Comparison of ENCODE assay signal across 8 cellular contexts in genomic region chr21:45074048-45074817, GRCh38. TPM values are rescaled to one million over a fixed set of nuclear protein-coding genes. Genes with fewer than 3 reads are reported as not detected.
A peak's percentile ranks its signal among the peaks of the same experiment; 100 is the strongest.
DNase-seq lines count a peak whose midpoint lies in the region; ATAC-seq and TF ChIP-seq lines count a peak whose summit lies in the region.

A gene with protein sequence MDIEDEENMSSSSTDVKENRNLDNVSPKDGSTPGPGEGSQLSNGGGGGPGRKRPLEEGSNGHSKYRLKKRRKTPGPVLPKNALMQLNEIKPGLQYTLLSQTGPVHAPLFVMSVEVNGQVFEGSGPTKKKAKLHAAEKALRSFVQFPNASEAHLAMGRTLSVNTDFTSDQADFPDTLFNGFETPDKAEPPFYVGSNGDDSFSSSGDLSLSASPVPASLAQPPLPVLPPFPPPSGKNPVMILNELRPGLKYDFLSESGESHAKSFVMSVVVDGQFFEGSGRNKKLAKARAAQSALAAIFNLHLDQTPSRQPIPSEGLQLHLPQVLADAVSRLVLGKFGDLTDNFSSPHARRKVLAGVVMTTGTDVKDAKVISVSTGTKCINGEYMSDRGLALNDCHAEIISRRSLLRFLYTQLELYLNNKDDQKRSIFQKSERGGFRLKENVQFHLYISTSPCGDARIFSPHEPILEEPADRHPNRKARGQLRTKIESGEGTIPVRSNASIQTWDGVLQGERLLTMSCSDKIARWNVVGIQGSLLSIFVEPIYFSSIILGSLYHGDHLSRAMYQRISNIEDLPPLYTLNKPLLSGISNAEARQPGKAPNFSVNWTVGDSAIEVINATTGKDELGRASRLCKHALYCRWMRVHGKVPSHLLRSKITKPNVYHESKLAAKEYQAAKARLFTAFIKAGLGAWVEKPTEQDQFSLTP (plus strand): TSS chr21:45074580. CDS start chr21:45171657, 97,077 bp downstream.

- intact Hi-C loops in activated B cell treated with CpG ODN at 0.5 μM for 24 hours (cut with micrococcal nuclease): loop anchor here (10.0 kb wide), 1 partner anchor 259 kb away; the partner anchor contains the start of gene SUMO3
- intact Hi-C loops in spleen (cut with DNase I; ENCODE audit: low total_unique reads): loop anchor here (10.0 kb wide), 1 partner anchor 51 kb away; no protein-coding TSS in a partner anchor

- POLR2A ChIA-PET in activated B cell treated with CpG ODN at 0.5 μM for 24 hours (lab: Charles Lee): interaction anchor here (0.5 to 0.6 kb wide), 2 partner anchors 186 to 272 kb away, joined by 3 to 9 read pairs; partner anchors contain the start of gene UBE2G2

- H3K36me3 Mint-ChIP-seq in activated B cell treated with CpG ODN at 0.5 μM for 24 hours (ENCODE audit: low read depth): peaks cover 4% of the 10 kb centered on the region

- no peaks in the 10 kb centered on the region for H3K9me3 Mint-ChIP-seq in activated B cell treated with CpG ODN at 0.5 μM for 24 hours

- TF ChIP-seq POLR2A in spleen (IDR thresholded peaks at IDR 0.05): peak in 1 of 3 donors; percentile 35

- no peaks in the 10 kb centered on the region for H3K9me3 ChIP-seq in spleen

- ATAC-seq in GM21390 (IDR thresholded peaks at IDR 0.05; ENCODE audit: unreplicated experiment) (peak; percentile 67), activated B cell treated with CpG ODN at 0.5 μM for 24 hours (ENCODE audit: low read depth) (peak; percentile 79), GM18870 (IDR thresholded peaks at IDR 0.05; ENCODE audit: unreplicated experiment) (no peak)

- peaks cover 30 to 58% (median 48%) of the 10 kb centered on the region in 6 donors for H3K4me1 ChIP-seq in spleen

- H3K27me3 ChIP-seq in spleen (replicated peaks in 1 of 7): peaks cover 0 to 9% (median 0%) of the 10 kb centered on the region in 7 donors

- CTCF ChIA-PET in activated B cell treated with CpG ODN at 0.5 μM for 24 hours (lab: Charles Lee): interaction anchor here (1.0 to 2.3 kb wide), 2 partner anchors 63 to 66 kb away, joined by 3 to 9 read pairs; no protein-coding TSS in a partner anchor

- H3K27ac Mint-ChIP-seq in activated B cell treated with CpG ODN at 0.5 μM for 24 hours: peak within 1 kb of the TSS; percentile 82

- peak within 1 kb of the TSS; percentile 83 to 98 (median 89) for H3K4me3 ChIP-seq in spleen

- DNase-seq in COLO668 (lab: John Stamatoyannopoulos, UW; ENCODE audit: unreplicated experiment) (peak; percentile 87), NAMALWA (ENCODE audit: low spot score) (peak; percentile 47), activated B cell treated with CpG ODN at 0.5 μM for 24 hours (peak; percentile 74), caudate nucleus (lab: John Stamatoyannopoulos, UW) (peak in 37 of 61 donors; percentile 11 to 76 (median 45)), iris pigment epithelial cell (ENCODE audit: low read depth) (peak; percentile 64), spleen (peak; percentile 91)

- H3K27ac ChIP-seq in caudate nucleus (ENCODE audit: low read depth, low read length): peak within 1 kb of the TSS; percentile 62
- H3K27ac ChIP-seq in spleen: peak within 1 kb of the TSS; percentile 40 to 93 (median 87)

- H3K27me3 Mint-ChIP-seq in activated B cell treated with CpG ODN at 0.5 μM for 24 hours: no peaks in the 10 kb centered on the region

- TF ChIP-seq CTCF in activated B cell treated with CpG ODN at 0.5 μM for 24 hours (IDR thresholded peaks at IDR 0.05) (no peak), spleen (IDR thresholded peaks at IDR 0.05 in 8 of 11, conservative IDR thresholded peaks at IDR 0.05 in 3 of 11) (no peak)

- WGBS in spleen, 5 donors: 0 to 1% (median 0%) methylated on average over 13 to 132 of the region's 132 CpGs

- peaks cover 41% of the 10 kb centered on the region for H3K4me1 Mint-ChIP-seq in activated B cell treated with CpG ODN at 0.5 μM for 24 hours

- H3K4me3 Mint-ChIP-seq in activated B cell treated with CpG ODN at 0.5 μM for 24 hours: peak within 1 kb of the TSS; percentile 89

- no peaks in the 10 kb centered on the region for H3K36me3 ChIP-seq in spleen

RNA-seq across cellular contexts. Expression of the gene that starts here (rescaled TPM):
- total RNA-seq in activated B cell treated with CpG ODN at 0.5 μM for 24 hours (21.6 and 22.6 TPM in 2 replicates), spleen (10 to 100 TPM; 26.0 to 50.8 (median 34.7) TPM)
- polyA plus RNA-seq in spleen: 10 to 100 TPM in 2 of 3 donors, 1 to 10 TPM in 1; 9.1 to 16.9 (median 13.9) TPM
